10 cellular contexts compared by ENCODE assay signal in genomic region chr11:4826425-4826824, GRCh38. TPM values are rescaled to one million over a fixed set of nuclear protein-coding genes. Genes with fewer than 3 reads are reported as not detected.
DNase-seq lines count a peak whose midpoint lies in the region; ATAC-seq and TF ChIP-seq lines count a peak whose summit lies in the region.
"Had no signal": no experiment of that assay in that cellular context is flagged by ENCODE, and none has a peak within 500 bp of the region (broad histone marks: within the 10 kb centered on the region; RNA-seq: fewer than 3 reads in every experiment).

No MANE protein-coding gene starts in this region.

- no peaks in the 10 kb centered on the region for H3K9me3 ChIP-seq in psoas muscle

- intact Hi-C loops in psoas muscle (cut with DNase I) (loop anchor here (1.0 to 5.0 kb wide), 3 partner anchors 189 to 639 kb away; partner anchors contain the start of gene OR51D1 (in 2 of the 2)), dorsolateral prefrontal cortex (cut with DNase I) (no loop called here)

- H3K4me1 ChIP-seq in psoas muscle, result no peaks in the 10 kb centered on the region

- in situ Hi-C loops in GM13977 (cut with MboI; ENCODE audit: low pct_unique_long_range_greater_than_20kb, low sequenced_read_pairs, unreplicated experiment), result no loop called here

- DNase-seq in GM13977 (ENCODE audit: low spot score), result no peak
- peak; percentile 37 to 58 for DNase-seq in NCI-H526 (lab: John Stamatoyannopoulos, UW)
- peak; percentile 1 for DNase-seq in fibroblast of villous mesenchyme (ENCODE audit: low read depth)
- DNase-seq in psoas muscle, result no peak
- DNase-seq in GOT3 (lab: John Stamatoyannopoulos, UW), result no peak
- no peak for DNase-seq in dorsolateral prefrontal cortex
- DNase-seq: activated CD4-positive, CD25-positive, alpha-beta regulatory T cell; activated naive CD8-positive, alpha-beta T cell treated with anti-CD3 and anti-CD28 coated beads for 36 hours had no signal

- TF ChIP-seq CTCF in GM13977 (IDR thresholded peaks at IDR 0.05; ENCODE audit: extremely low read depth, insufficient read depth, missing control alignments) (peak; percentile 17), fibroblast of villous mesenchyme (IDR thresholded peaks at IDR 0.05; ENCODE audit: insufficient read depth, low read depth, low read length) (peak; percentile 10), psoas muscle (IDR thresholded peaks at IDR 0.05) (peak; percentile 44), dorsolateral prefrontal cortex (IDR thresholded peaks at IDR 0.05 in 54 of 56, conservative IDR thresholded peaks at IDR 0.05 in 2 of 56; ENCODE audit: low read depth in 1 of 56, partially characterized antibody in 56 of 56) (peak in 4 of 56 donors; percentile 10 to 32 (median 23))

- H3K4me3 ChIP-seq in fibroblast of villous mesenchyme (ENCODE audit: low read depth, low read length) (no peak overlapping the region), psoas muscle (no peak overlapping the region), dorsolateral prefrontal cortex (no peak overlapping the region)

- H3K27me3 ChIP-seq in psoas muscle (ENCODE audit: insufficient read depth in 3 of 3, low read length in 2 of 3), result no peaks in the 10 kb centered on the region
- H3K27me3 ChIP-seq in dorsolateral prefrontal cortex, result peaks cover 0 to 5% (median 0%) of the 10 kb centered on the region in 45 donors

- H3K27ac ChIP-seq in psoas muscle (no peak overlapping the region), dorsolateral prefrontal cortex (no peak overlapping the region)

- no peak for ATAC-seq in psoas muscle
- ATAC-seq in GM21576 (IDR thresholded peaks at IDR 0.05; ENCODE audit: unreplicated experiment), result no peak
- ATAC-seq in HG03439 (IDR thresholded peaks at IDR 0.05; ENCODE audit: unreplicated experiment), result no peak

- H3K36me3 ChIP-seq in psoas muscle (ENCODE audit: insufficient read depth in 1 of 2, low read depth in 1 of 2), result no peaks in the 10 kb centered on the region

RNA-seq across cellular contexts. Expression of gene OR51F2, which starts 5.3 kb away (rescaled TPM):
- total RNA-seq in fibroblast of villous mesenchyme (not detected in 2 replicates), psoas muscle (not detected), dorsolateral prefrontal cortex (not detected)
- not detected for polyA plus RNA-seq in psoas muscle
- total RNA-seq: activated naive CD8-positive, alpha-beta T cell treated with anti-CD3 and anti-CD28 coated beads for 36 hours had no signal

RNA-seq across cellular contexts. Expression of gene OR52R1, which starts 22.2 kb away (rescaled TPM):
- not detected in 2 replicates for total RNA-seq in fibroblast of villous mesenchyme
- total RNA-seq in psoas muscle, result not detected
- polyA plus RNA-seq in psoas muscle, result not detected
- not detected for total RNA-seq in dorsolateral prefrontal cortex
- total RNA-seq: activated naive CD8-positive, alpha-beta T cell treated with anti-CD3 and anti-CD28 coated beads for 36 hours had no signal

RNA-seq across cellular contexts. Expression of gene OR51S1, which starts 22.6 kb away (rescaled TPM):
- total RNA-seq in fibroblast of villous mesenchyme (not detected in 2 replicates), psoas muscle (not detected), dorsolateral prefrontal cortex (not detected)
- not detected for polyA plus RNA-seq in psoas muscle
- total RNA-seq: activated naive CD8-positive, alpha-beta T cell treated with anti-CD3 and anti-CD28 coated beads for 36 hours had no signal

RNA-seq across cellular contexts. Expression of gene OR51T1, which starts 55.3 kb away (rescaled TPM):
- total RNA-seq in fibroblast of villous mesenchyme (not detected in 2 replicates), psoas muscle (not detected), dorsolateral prefrontal cortex (under 1 TPM in 1 of 120 experiments, not detected in 119; 0.60 TPM)
- not detected for polyA plus RNA-seq in psoas muscle
- total RNA-seq: activated naive CD8-positive, alpha-beta T cell treated with anti-CD3 and anti-CD28 coated beads for 36 hours had no signal

RNA-seq across cellular contexts. Expression of gene OR51F1, which starts 56.7 kb away (rescaled TPM):
- total RNA-seq in fibroblast of villous mesenchyme (not detected in 2 replicates), psoas muscle (not detected), dorsolateral prefrontal cortex (not detected)
- polyA plus RNA-seq in psoas muscle, result not detected
- total RNA-seq: activated naive CD8-positive, alpha-beta T cell treated with anti-CD3 and anti-CD28 coated beads for 36 hours had no signal

Comparison
In these comparisons a context has a peak if more than half of its experiments do, and no peak if none do; other contexts are left out.
1. DNase-seq: peak in NCI-H526 (2 of 2) and fibroblast of villous mesenchyme (single experiment); none in GM13977 (single experiment), psoas muscle (0 of 2), GOT3 (single experiment) and dorsolateral prefrontal cortex (0 of 10).
2. intact Hi-C loops: an anchor here in psoas muscle (1.0 to 5.0 kb wide); none called in dorsolateral prefrontal cortex.